In the genomic region with DNA sequence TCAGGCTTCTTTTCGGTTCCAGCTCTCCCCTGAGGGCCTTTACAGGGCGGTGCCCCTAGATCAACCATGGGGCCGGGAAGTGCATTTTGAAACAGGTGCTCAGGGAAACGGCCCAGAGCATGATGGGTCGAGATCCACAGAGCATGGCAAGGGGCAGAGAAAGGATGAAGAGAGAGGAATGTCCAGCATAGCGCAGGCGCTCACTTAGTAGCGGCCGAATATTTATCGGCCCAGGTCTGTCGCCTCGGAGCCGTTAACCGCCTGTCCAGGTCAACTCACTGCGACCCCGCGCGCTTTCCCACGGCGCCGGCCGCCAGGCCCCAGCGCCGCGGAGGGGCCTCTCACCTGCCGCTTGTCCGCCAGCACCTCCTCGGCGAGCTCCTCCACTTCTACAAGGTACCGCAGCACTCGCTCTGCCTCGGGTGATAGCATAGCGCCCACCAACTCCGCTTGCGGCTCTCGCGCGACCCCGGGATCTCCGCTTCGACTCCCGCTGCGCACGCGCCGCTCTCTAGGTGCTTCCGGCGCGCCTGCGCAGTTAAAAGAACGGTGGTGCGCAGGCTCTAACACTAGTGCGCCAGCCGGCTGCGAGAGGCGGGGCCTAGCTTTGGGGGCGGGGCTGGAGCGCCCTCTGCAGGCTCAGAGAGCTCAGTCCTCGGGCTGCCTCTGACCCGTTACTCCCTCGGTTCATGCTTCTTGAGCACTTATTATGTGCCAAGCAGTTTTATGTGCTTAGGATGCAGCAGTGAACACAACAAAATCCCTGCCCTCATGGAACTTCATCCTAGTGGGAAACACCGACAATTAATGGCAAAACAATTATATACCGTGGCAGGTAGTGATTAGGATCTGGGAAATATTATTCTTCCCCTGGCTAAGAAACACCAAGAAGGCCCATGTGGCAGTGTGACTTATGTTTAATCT, we compare ENCODE assay signal across 1 cellular context.
TF ChIP-seq lines count a peak whose summit lies in the region.

A gene (minus strand): TSS at position 517 of the 924 bp plus-strand sequence. CDS start 85 bp downstream, at position 432.

TF ChIP-seq in GM23338, 12 proteins besides CTCF, POLR2A, EP300 and RAD21:
- TF ChIP-seq ZNF114 (CRISPR knock-in tag; IDR thresholded peaks at IDR 0.05) (no peak), NANOG (IDR thresholded peaks at IDR 0.05; ENCODE audit: borderline replicate concordance) (no peak), POLR2AphosphoS5 (IDR thresholded peaks at IDR 0.05; ENCODE audit: low read depth) (peak; percentile 92), CREB1 (CRISPR knock-in tag; IDR thresholded peaks at IDR 0.05; ENCODE audit: low read depth) (no peak)
- TF ChIP-seq, protein P1, sequence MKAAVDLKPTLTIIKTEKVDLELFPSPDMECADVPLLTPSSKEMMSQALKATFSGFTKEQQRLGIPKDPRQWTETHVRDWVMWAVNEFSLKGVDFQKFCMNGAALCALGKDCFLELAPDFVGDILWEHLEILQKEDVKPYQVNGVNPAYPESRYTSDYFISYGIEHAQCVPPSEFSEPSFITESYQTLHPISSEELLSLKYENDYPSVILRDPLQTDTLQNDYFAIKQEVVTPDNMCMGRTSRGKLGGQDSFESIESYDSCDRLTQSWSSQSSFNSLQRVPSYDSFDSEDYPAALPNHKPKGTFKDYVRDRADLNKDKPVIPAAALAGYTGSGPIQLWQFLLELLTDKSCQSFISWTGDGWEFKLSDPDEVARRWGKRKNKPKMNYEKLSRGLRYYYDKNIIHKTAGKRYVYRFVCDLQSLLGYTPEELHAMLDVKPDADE (IDR thresholded peaks at IDR 0.05): no peak
- TF ChIP-seq, protein P2, sequence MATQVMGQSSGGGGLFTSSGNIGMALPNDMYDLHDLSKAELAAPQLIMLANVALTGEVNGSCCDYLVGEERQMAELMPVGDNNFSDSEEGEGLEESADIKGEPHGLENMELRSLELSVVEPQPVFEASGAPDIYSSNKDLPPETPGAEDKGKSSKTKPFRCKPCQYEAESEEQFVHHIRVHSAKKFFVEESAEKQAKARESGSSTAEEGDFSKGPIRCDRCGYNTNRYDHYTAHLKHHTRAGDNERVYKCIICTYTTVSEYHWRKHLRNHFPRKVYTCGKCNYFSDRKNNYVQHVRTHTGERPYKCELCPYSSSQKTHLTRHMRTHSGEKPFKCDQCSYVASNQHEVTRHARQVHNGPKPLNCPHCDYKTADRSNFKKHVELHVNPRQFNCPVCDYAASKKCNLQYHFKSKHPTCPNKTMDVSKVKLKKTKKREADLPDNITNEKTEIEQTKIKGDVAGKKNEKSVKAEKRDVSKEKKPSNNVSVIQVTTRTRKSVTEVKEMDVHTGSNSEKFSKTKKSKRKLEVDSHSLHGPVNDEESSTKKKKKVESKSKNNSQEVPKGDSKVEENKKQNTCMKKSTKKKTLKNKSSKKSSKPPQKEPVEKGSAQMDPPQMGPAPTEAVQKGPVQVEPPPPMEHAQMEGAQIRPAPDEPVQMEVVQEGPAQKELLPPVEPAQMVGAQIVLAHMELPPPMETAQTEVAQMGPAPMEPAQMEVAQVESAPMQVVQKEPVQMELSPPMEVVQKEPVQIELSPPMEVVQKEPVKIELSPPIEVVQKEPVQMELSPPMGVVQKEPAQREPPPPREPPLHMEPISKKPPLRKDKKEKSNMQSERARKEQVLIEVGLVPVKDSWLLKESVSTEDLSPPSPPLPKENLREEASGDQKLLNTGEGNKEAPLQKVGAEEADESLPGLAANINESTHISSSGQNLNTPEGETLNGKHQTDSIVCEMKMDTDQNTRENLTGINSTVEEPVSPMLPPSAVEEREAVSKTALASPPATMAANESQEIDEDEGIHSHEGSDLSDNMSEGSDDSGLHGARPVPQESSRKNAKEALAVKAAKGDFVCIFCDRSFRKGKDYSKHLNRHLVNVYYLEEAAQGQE (IDR thresholded peaks at IDR 0.05; ENCODE audit: unreplicated experiment): peak; percentile 6
TF ChIP-seq in GM23338: peak in this region for 2.
